Comparison of ENCODE assay signal across 8 cellular contexts in the genomic region with DNA sequence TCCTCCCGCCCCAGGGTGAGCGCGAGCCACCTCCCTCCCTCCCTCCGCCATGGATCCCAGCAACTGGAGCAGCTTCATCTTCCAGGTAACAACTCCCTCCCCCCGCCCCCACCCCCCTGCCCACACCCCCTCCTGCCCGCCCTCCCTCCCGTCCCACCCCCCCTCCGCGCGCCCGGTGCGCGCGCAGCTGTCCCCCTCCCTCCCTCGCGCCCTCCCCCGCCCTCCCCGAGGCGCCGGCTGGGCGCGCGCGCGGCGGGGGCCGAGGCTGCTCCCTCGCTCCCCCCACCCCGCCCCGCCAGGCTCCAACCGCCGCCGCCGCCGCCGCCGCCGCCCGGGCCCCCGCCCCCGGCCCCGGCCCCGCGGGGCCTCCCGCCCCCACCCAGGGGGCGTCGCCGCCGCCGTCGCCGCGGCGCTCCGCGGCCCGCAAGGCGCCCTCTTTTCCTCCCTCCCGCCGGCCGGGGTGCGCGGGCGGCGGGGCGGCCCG. TPM values are rescaled to one million over a fixed set of nuclear protein-coding genes. Genes with fewer than 3 reads are reported as not detected.
DNase-seq lines count a peak whose midpoint lies in the region; ATAC-seq, FAIRE-seq and TF ChIP-seq lines count a peak whose summit lies in the region.

Gene MAZ, plus strand, starts transcription at position 434 of the 484 bp plus-strand sequence. CDS start 173 bp downstream, outside the sequence.

- H3K27me3 Mint-ChIP-seq in chondrocyte (ENCODE audit: low read depth): no peaks in the 10 kb centered on the region
- H3K27me3 Mint-ChIP-seq in stimulated activated naive B cell treated with anti-CD40 and anti-IgM and Interleukin-4, amounts not matched to agents 10 μg/mL and 1 μg/mL and 100 μg/mL, for 72 hours: no peaks in the 10 kb centered on the region

- WGBS in HepG2 (ENCODE audit: low lambda C conversion rate): 3% methylated on average over 17 of the region's 67 CpGs

- in situ Hi-C loops in HepG2 (cut with HindIII; ENCODE audit: extremely low pct_ligation_motif_present, low pct_unique_long_range_greater_than_20kb): loop anchor here (25.0 kb wide), 1 partner anchor 856 kb away; the partner anchor contains the start of genes FBRS and PRR14

- peak within 1 kb of the TSS; percentile 90 for H3K27ac ChIP-seq in HepG2 (ENCODE audit: extremely low read length, insufficient read depth, low read length)

- CTCF ChIA-PET in HepG2 (lab: Yijun Ruan, JAX; ENCODE audit: low intra/inter-chr PET ratio, low total read pairs): no interaction called here

- TF ChIP-seq CTCF in chondrocyte (IDR thresholded peaks at IDR 0.05): no peak
- TF ChIP-seq CTCF in HepG2 (CRISPR knock-in tag; IDR thresholded peaks at IDR 0.05): no peak

- no peak for TF ChIP-seq POLR2A in HepG2 (IDR thresholded peaks at IDR 0.05; ENCODE audit: insufficient read depth in 1 of 2, low read depth in 2 of 2, low read length in 2 of 2)

- no peak for FAIRE-seq in HepG2 (lab: Jason Lieb, UNC)

- TF ChIP-seq RAD21 in HepG2 (CRISPR knock-in tag; IDR thresholded peaks at IDR 0.05): no peak

- TF ChIP-seq EP300 in HepG2 (IDR thresholded peaks at IDR 0.05; ENCODE audit: low read depth in 2 of 2, low read length in 2 of 2) (no peak), HepG2 (CRISPR knock-in tag; IDR thresholded peaks at IDR 0.05; ENCODE audit: borderline replicate concordance) (no peak)

- H3K79me2 ChIP-seq in HepG2 (ENCODE audit: insufficient read depth, low read length): peaks cover 22% of the 10 kb centered on the region

- ATAC-seq in HG02798 (IDR thresholded peaks at IDR 0.05; ENCODE audit: poor library complexity, unreplicated experiment): peak; percentile 20
- peak; percentile 2; the same call in 2 of the 3 replicates for ATAC-seq in HepG2
- ATAC-seq in stimulated activated naive B cell treated with anti-CD40 and anti-IgM and Interleukin-4, amounts not matched to agents 10 μg/mL and 1 μg/mL and 100 μg/mL, for 72 hours (replicated peaks): peak; percentile 0 to 1
- no peak for ATAC-seq in HG02610 (IDR thresholded peaks at IDR 0.05; ENCODE audit: unreplicated experiment)
- ATAC-seq in HG02970 (IDR thresholded peaks at IDR 0.05; ENCODE audit: low FRiP score, unreplicated experiment): no peak

- H3K4me1 Mint-ChIP-seq in chondrocyte (ENCODE audit: low read depth): peaks cover 40% of the 10 kb centered on the region
- peaks cover 44 to 57% of the 10 kb centered on the region in 2 donors for H3K4me1 Mint-ChIP-seq in stimulated activated naive B cell treated with anti-CD40 and anti-IgM and Interleukin-4, amounts not matched to agents 10 μg/mL and 1 μg/mL and 100 μg/mL, for 72 hours

- H3K4me3 Mint-ChIP-seq in chondrocyte (ENCODE audit: unreplicated experiment): peak within 1 kb of the TSS; percentile 100
- peak within 1 kb of the TSS; percentile 94 to 100 for H3K4me3 Mint-ChIP-seq in stimulated activated naive B cell treated with anti-CD40 and anti-IgM and Interleukin-4, amounts not matched to agents 10 μg/mL and 1 μg/mL and 100 μg/mL, for 72 hours

- H3K36me3 ChIP-seq in HepG2 (replicated peaks in 1 of 2; ENCODE audit: control insufficient read depth in 1 of 2, insufficient read depth in 2 of 2, low read length in 2 of 2): peaks cover 13 to 53% of the 10 kb centered on the region in 2 experiments

- BruUV-seq in HepG2 (replicated peaks; lab: Mats Ljungman, UMichigan): no TSS peak

- intact Hi-C loops in HepG2 (cut with micrococcal nuclease; ENCODE audit: unreplicated experiment): no loop called here

- H3K9me3 ChIP-seq in HepG2 (ENCODE audit: low read length): no peaks in the 10 kb centered on the region

- peak; percentile 85 for DNase-seq in COLO829 (ENCODE audit: low spot score)
- peak; percentile 80 for DNase-seq in SKM-1 treated with dmso at 0.1 percent for 144 hours (lab: John Stamatoyannopoulos, UW; ENCODE audit: unreplicated experiment)
- no peak for DNase-seq in chondrocyte (ENCODE audit: low spot score)
- DNase-seq in HepG2 (ENCODE audit: low spot score): no peak
- DNase-seq in stimulated activated naive B cell treated with anti-CD40 and anti-IgM and Interleukin-4, amounts not matched to agents 10 μg/mL and 1 μg/mL and 100 μg/mL, for 72 hours: no peak

- H2AFZ ChIP-seq in HepG2 (ENCODE audit: low read length): no peak within 1 kb of the TSS

- peaks cover 10% of the 10 kb centered on the region for H3K36me3 Mint-ChIP-seq in chondrocyte (ENCODE audit: low read depth)
- H3K36me3 Mint-ChIP-seq in stimulated activated naive B cell treated with anti-CD40 and anti-IgM and Interleukin-4, amounts not matched to agents 10 μg/mL and 1 μg/mL and 100 μg/mL, for 72 hours: peaks cover 44 to 67% of the 10 kb centered on the region in 2 donors

- H3K4me3 ChIP-seq in HepG2 (replicated peaks in 1 of 3; ENCODE audit: insufficient read depth in 1 of 3, low read depth in 2 of 3, low read length in 3 of 3): peak within 1 kb of the TSS; percentile 77 to 85 (median 77)

- peak within 1 kb of the TSS; percentile 88 for H3K9ac ChIP-seq in HepG2 (ENCODE audit: insufficient read depth, low read depth, low read length)

- H3K9me3 Mint-ChIP-seq in chondrocyte (ENCODE audit: low read depth): no peaks in the 10 kb centered on the region
- H3K9me3 Mint-ChIP-seq in stimulated activated naive B cell treated with anti-CD40 and anti-IgM and Interleukin-4, amounts not matched to agents 10 μg/mL and 1 μg/mL and 100 μg/mL, for 72 hours: no peaks in the 10 kb centered on the region

- peak within 1 kb of the TSS; percentile 95 for H3K4me2 ChIP-seq in HepG2 (ENCODE audit: low read depth, low read length)

- peak within 1 kb of the TSS; percentile 100 for H3K27ac Mint-ChIP-seq in chondrocyte (ENCODE audit: unreplicated experiment)
- H3K27ac Mint-ChIP-seq in stimulated activated naive B cell treated with anti-CD40 and anti-IgM and Interleukin-4, amounts not matched to agents 10 μg/mL and 1 μg/mL and 100 μg/mL, for 72 hours: peak within 1 kb of the TSS; percentile 100

- POLR2A ChIA-PET in HepG2 (lab: Yijun Ruan, JAX): interaction anchor here (0.6 to 3.7 kb wide), 13 partner anchors 11 to 260 kb away, joined by 3 to 80 read pairs (median 4); partner anchors contain the start of genes ALDOA, ASPHD1, KIF22 and PAGR1

- peaks cover 23% of the 10 kb centered on the region; the same call in 1 of the 2 replicates for H4K20me1 ChIP-seq in HepG2 (ENCODE audit: insufficient read depth, low read length)

- no peaks in the 10 kb centered on the region for H3K27me3 ChIP-seq in HepG2 (ENCODE audit: control insufficient read depth in 1 of 2, insufficient read depth in 2 of 2, low read length in 2 of 2)

- H3K4me1 ChIP-seq in HepG2 (ENCODE audit: insufficient read depth, low read length): peaks cover 55% of the 10 kb centered on the region

TF ChIP-seq in HepG2, 621 proteins besides CTCF, POLR2A, EP300 and RAD21:
- TF ChIP-seq ZNF850 (CRISPR knock-in tag; conservative IDR thresholded peaks at IDR 0.05) (0 out of 2 replicates have a peak, but pooled peaks have one; percentile 1), MAZ (IDR thresholded peaks at IDR 0.05; ENCODE audit: borderline replicate concordance, low read depth, low read length) (peak; percentile 21; the same call in 1 of the 2 replicates), MAZ (CRISPR knock-in tag; IDR thresholded peaks at IDR 0.05; ENCODE audit: low read depth) (no peak), SNAI1 (CRISPR knock-in tag; IDR thresholded peaks at IDR 0.05; ENCODE audit: borderline replicate concordance) (no peak), MXI1 (IDR thresholded peaks at IDR 0.05; ENCODE audit: borderline replicate concordance, low read depth, low read length) (peak; percentile 19; the same call in 1 of the 3 replicates)

RNA-seq across cellular contexts. Expression of gene MAZ, which starts in this region (rescaled TPM):
- total RNA-seq in chondrocyte: 318 to 359 TPM (median 358 TPM) in 3 replicates
- 229 and 277 TPM in 2 replicates for total RNA-seq in HepG2 (2016; rRNA removed; fragmentation: Illumina TruSeq; extraction: Trizol)
- total RNA-seq in HepG2 (2016; cell fraction: cytosol; rRNA removed; fragmentation: Illumina TruSeq; extraction: Trizol; ENCODE audit: low read depth): 423 and 431 TPM in 2 replicates
- 196 and 286 TPM in 2 replicates for total RNA-seq in HepG2 (2016; cell fraction: insoluble cytoplasmic fraction; rRNA removed; fragmentation: Illumina TruSeq; extraction: Trizol)
- 825 and 837 TPM in 2 replicates for total RNA-seq in HepG2 (2016; cell fraction: membrane; rRNA removed; fragmentation: Illumina TruSeq; extraction: Trizol)
- total RNA-seq in HepG2 (2016; cell fraction: nucleus; rRNA removed; fragmentation: Illumina TruSeq; extraction: Trizol): 134 and 167 TPM in 2 replicates
- 203 and 255 TPM in 2 replicates for polyA plus RNA-seq in HepG2 (2011; rRNA removed)
- 164 and 235 TPM in 2 replicates for polyA plus RNA-seq in HepG2 (2011; cell fraction: cytosol; rRNA removed)
- 242 and 334 TPM in 2 replicates for polyA plus RNA-seq in HepG2 (2011; cell fraction: nucleus; rRNA removed)
- polyA plus RNA-seq in HepG2 (2012): 301 and 452 TPM in 2 replicates
- polyA plus RNA-seq in HepG2 (2016; cell fraction: cytosol; fragmentation: Illumina TruSeq; extraction: Trizol; ENCODE audit: low read depth): 608 and 677 TPM in 2 replicates
- 287 and 420 TPM in 2 replicates for polyA plus RNA-seq in HepG2 (2016; cell fraction: insoluble cytoplasmic fraction; fragmentation: Illumina TruSeq; extraction: Trizol; ENCODE audit: low read depth)
- polyA plus RNA-seq in HepG2 (2016; cell fraction: membrane; fragmentation: Illumina TruSeq; extraction: Trizol; ENCODE audit: low read depth): 1,001 and 1,210 TPM in 2 replicates
- polyA plus RNA-seq in HepG2 (2016; cell fraction: nucleus; fragmentation: Illumina TruSeq; extraction: Trizol; ENCODE audit: insufficient read depth, low read depth): 330 and 379 TPM in 2 replicates
- polyA minus RNA-seq in HepG2 (2011; rRNA and poly(A)+ RNA removed; ENCODE audit: low replicate concordance): 512 and 628 TPM in 2 replicates
- polyA minus RNA-seq in HepG2 (2011; cell fraction: cytosol; rRNA and poly(A)+ RNA removed): 217 and 237 TPM in 2 replicates
- polyA minus RNA-seq in HepG2 (2011; cell fraction: nucleus; rRNA and poly(A)+ RNA removed): 59.9 and 60.5 TPM in 2 replicates

Comparison
In these comparisons a context has a peak if more than half of its experiments do, and no peak if none do; other contexts are left out.
1. DNase-seq: peak in COLO829 (single experiment) and SKM-1 treated with dmso at 0.1 percent for 144 hours (single experiment); none in chondrocyte (single experiment), HepG2 (single experiment) and stimulated activated naive B cell treated with anti-CD40 and anti-IgM and Interleukin-4, amounts not matched to agents 10 μg/mL and 1 μg/mL and 100 μg/mL, for 72 hours (single experiment).
2. ATAC-seq: peak in HG02798 (single experiment), HepG2 (single experiment) and stimulated activated naive B cell treated with anti-CD40 and anti-IgM and Interleukin-4, amounts not matched to agents 10 μg/mL and 1 μg/mL and 100 μg/mL, for 72 hours (2 of 2); none in HG02610 (single experiment) and HG02970 (single experiment).